1 cellular context compared by ENCODE assay signal in genomic region chr9:130693426-130694191, GRCh38.
A peak's percentile ranks its signal among the peaks of the same experiment; 100 is the strongest.
TF ChIP-seq lines count a peak whose summit lies in the region.

EXOSC2 (plus strand) TSS chr9:130693780; CDS start chr9:130693792, 12 bp downstream.

TF ChIP-seq in HepG2, 621 proteins besides CTCF, POLR2A, EP300 and RAD21 (continued from another document and continues in another):
- TF ChIP-seq, protein P1, sequence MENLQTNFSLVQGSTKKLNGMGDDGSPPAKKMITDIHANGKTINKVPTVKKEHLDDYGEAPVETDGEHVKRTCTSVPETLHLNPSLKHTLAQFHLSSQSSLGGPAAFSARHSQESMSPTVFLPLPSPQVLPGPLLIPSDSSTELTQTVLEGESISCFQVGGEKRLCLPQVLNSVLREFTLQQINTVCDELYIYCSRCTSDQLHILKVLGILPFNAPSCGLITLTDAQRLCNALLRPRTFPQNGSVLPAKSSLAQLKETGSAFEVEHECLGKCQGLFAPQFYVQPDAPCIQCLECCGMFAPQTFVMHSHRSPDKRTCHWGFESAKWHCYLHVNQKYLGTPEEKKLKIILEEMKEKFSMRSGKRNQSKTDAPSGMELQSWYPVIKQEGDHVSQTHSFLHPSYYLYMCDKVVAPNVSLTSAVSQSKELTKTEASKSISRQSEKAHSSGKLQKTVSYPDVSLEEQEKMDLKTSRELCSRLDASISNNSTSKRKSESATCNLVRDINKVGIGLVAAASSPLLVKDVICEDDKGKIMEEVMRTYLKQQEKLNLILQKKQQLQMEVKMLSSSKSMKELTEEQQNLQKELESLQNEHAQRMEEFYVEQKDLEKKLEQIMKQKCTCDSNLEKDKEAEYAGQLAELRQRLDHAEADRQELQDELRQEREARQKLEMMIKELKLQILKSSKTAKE (CRISPR knock-in tag; IDR thresholded peaks at IDR 0.05; ENCODE audit: borderline replicate concordance), result no peak
- peak; percentile 64 for TF ChIP-seq ERF (CRISPR knock-in tag; IDR thresholded peaks at IDR 0.05)
- TF ChIP-seq ZNF232 (CRISPR knock-in tag; IDR thresholded peaks at IDR 0.05; ENCODE audit: borderline replicate concordance), result peak; percentile 92; the same call in 1 of the 2 replicates
- TF ChIP-seq ZNF703 (CRISPR knock-in tag; IDR thresholded peaks at IDR 0.05; ENCODE audit: borderline replicate concordance), result no peak
- TF ChIP-seq MAFK (conservative IDR thresholded peaks at IDR 0.05 in 1 of 2, IDR thresholded peaks at IDR 0.05 in 1 of 2; ENCODE audit: low read length in 2 of 2), result no peak
- TF ChIP-seq, protein P2, sequence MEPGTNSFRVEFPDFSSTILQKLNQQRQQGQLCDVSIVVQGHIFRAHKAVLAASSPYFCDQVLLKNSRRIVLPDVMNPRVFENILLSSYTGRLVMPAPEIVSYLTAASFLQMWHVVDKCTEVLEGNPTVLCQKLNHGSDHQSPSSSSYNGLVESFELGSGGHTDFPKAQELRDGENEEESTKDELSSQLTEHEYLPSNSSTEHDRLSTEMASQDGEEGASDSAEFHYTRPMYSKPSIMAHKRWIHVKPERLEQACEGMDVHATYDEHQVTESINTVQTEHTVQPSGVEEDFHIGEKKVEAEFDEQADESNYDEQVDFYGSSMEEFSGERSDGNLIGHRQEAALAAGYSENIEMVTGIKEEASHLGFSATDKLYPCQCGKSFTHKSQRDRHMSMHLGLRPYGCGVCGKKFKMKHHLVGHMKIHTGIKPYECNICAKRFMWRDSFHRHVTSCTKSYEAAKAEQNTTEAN (CRISPR knock-in tag; conservative IDR thresholded peaks at IDR 0.05), result peak; percentile 57; the same call in 1 of the 2 replicates
- TF ChIP-seq, protein P3, sequence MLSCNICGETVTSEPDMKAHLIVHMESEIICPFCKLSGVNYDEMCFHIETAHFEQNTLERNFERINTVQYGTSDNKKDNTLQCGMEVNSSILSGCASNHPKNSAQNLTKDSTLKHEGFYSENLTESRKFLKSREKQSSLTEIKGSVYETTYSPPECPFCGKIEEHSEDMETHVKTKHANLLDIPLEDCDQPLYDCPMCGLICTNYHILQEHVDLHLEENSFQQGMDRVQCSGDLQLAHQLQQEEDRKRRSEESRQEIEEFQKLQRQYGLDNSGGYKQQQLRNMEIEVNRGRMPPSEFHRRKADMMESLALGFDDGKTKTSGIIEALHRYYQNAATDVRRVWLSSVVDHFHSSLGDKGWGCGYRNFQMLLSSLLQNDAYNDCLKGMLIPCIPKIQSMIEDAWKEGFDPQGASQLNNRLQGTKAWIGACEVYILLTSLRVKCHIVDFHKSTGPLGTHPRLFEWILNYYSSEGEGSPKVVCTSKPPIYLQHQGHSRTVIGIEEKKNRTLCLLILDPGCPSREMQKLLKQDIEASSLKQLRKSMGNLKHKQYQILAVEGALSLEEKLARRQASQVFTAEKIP (CRISPR knock-in tag; IDR thresholded peaks at IDR 0.05; ENCODE audit: borderline replicate concordance), result no peak
- TF ChIP-seq ZNF124 (CRISPR knock-in tag; IDR thresholded peaks at IDR 0.05), result no peak
- TF ChIP-seq HNF4G (IDR thresholded peaks at IDR 0.05; ENCODE audit: borderline replicate concordance, low read depth, low read length), result no peak
- TF ChIP-seq HNF4G (CRISPR knock-in tag; IDR thresholded peaks at IDR 0.05; ENCODE audit: borderline replicate concordance, low read depth), result peak; percentile 33; the same call in 1 of the 2 replicates
- TF ChIP-seq ZBTB8A (CRISPR knock-in tag; IDR thresholded peaks at IDR 0.05; ENCODE audit: borderline replicate concordance, low read depth), result no peak
- TF ChIP-seq MIXL1 (CRISPR knock-in tag; IDR thresholded peaks at IDR 0.05), result no peak
- peak; percentile 88; the same call in 1 of the 2 replicates for TF ChIP-seq ZFP37 (CRISPR knock-in tag; IDR thresholded peaks at IDR 0.05; ENCODE audit: borderline replicate concordance)
- TF ChIP-seq, protein P4, sequence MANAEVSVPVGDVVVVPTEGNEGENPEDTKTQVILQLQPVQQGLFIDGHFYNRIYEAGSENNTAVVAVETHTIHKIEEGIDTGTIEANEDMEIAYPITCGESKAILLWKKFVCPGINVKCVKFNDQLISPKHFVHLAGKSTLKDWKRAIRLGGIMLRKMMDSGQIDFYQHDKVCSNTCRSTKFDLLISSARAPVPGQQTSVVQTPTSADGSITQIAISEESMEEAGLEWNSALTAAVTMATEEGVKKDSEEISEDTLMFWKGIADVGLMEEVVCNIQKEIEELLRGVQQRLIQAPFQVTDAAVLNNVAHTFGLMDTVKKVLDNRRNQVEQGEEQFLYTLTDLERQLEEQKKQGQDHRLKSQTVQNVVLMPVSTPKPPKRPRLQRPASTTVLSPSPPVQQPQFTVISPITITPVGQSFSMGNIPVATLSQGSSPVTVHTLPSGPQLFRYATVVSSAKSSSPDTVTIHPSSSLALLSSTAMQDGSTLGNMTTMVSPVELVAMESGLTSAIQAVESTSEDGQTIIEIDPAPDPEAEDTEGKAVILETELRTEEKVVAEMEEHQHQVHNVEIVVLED (CRISPR knock-in tag; IDR thresholded peaks at IDR 0.05; ENCODE audit: borderline replicate concordance), result peak; percentile 67; the same call in 1 of the 2 replicates
- TF ChIP-seq HNF1A (IDR thresholded peaks at IDR 0.05; ENCODE audit: low read depth), result no peak
- TF ChIP-seq HNF1A (CRISPR knock-in tag; IDR thresholded peaks at IDR 0.05; ENCODE audit: borderline replicate concordance), result 0 out of 2 replicates have a peak, but pooled peaks have one; percentile 40
- TF ChIP-seq KAT2B (IDR thresholded peaks at IDR 0.05; ENCODE audit: borderline replicate concordance, low read depth, low read length), result no peak
- TF ChIP-seq KLF9 (CRISPR knock-in tag; IDR thresholded peaks at IDR 0.05; ENCODE audit: low read depth), result 0 out of 2 replicates have a peak, but pooled peaks have one; percentile 23
- TF ChIP-seq TOPORS (CRISPR knock-in tag; IDR thresholded peaks at IDR 0.05), result 0 out of 2 replicates have a peak, but pooled peaks have one; percentile 53
- TF ChIP-seq, protein P5, sequence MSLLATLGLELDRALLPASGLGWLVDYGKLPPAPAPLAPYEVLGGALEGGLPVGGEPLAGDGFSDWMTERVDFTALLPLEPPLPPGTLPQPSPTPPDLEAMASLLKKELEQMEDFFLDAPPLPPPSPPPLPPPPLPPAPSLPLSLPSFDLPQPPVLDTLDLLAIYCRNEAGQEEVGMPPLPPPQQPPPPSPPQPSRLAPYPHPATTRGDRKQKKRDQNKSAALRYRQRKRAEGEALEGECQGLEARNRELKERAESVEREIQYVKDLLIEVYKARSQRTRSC (CRISPR knock-in tag; IDR thresholded peaks at IDR 0.05; ENCODE audit: low read depth), result no peak
- TF ChIP-seq, protein P6, sequence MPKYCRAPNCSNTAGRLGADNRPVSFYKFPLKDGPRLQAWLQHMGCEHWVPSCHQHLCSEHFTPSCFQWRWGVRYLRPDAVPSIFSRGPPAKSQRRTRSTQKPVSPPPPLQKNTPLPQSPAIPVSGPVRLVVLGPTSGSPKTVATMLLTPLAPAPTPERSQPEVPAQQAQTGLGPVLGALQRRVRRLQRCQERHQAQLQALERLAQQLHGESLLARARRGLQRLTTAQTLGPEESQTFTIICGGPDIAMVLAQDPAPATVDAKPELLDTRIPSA (CRISPR knock-in tag; IDR thresholded peaks at IDR 0.05; ENCODE audit: borderline replicate concordance), result no peak
- TF ChIP-seq MLXIP (CRISPR knock-in tag; IDR thresholded peaks at IDR 0.05; ENCODE audit: borderline replicate concordance), result peak; percentile 63; the same call in 1 of the 2 replicates
- TF ChIP-seq, protein P7, sequence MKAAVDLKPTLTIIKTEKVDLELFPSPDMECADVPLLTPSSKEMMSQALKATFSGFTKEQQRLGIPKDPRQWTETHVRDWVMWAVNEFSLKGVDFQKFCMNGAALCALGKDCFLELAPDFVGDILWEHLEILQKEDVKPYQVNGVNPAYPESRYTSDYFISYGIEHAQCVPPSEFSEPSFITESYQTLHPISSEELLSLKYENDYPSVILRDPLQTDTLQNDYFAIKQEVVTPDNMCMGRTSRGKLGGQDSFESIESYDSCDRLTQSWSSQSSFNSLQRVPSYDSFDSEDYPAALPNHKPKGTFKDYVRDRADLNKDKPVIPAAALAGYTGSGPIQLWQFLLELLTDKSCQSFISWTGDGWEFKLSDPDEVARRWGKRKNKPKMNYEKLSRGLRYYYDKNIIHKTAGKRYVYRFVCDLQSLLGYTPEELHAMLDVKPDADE (CRISPR knock-in tag; IDR thresholded peaks at IDR 0.05), result no peak
- TF ChIP-seq, protein P8, sequence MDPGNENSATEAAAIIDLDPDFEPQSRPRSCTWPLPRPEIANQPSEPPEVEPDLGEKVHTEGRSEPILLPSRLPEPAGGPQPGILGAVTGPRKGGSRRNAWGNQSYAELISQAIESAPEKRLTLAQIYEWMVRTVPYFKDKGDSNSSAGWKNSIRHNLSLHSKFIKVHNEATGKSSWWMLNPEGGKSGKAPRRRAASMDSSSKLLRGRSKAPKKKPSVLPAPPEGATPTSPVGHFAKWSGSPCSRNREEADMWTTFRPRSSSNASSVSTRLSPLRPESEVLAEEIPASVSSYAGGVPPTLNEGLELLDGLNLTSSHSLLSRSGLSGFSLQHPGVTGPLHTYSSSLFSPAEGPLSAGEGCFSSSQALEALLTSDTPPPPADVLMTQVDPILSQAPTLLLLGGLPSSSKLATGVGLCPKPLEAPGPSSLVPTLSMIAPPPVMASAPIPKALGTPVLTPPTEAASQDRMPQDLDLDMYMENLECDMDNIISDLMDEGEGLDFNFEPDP (CRISPR knock-in tag; conservative IDR thresholded peaks at IDR 0.05), result no peak
- TF ChIP-seq, protein P9, sequence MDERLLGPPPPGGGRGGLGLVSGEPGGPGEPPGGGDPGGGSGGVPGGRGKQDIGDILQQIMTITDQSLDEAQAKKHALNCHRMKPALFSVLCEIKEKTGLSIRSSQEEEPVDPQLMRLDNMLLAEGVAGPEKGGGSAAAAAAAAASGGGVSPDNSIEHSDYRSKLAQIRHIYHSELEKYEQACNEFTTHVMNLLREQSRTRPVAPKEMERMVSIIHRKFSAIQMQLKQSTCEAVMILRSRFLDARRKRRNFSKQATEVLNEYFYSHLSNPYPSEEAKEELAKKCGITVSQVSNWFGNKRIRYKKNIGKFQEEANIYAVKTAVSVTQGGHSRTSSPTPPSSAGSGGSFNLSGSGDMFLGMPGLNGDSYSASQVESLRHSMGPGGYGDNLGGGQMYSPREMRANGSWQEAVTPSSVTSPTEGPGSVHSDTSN (CRISPR knock-in tag; IDR thresholded peaks at IDR 0.05), result peak; percentile 33; the same call in 1 of the 2 replicates
- TF ChIP-seq, protein P10, sequence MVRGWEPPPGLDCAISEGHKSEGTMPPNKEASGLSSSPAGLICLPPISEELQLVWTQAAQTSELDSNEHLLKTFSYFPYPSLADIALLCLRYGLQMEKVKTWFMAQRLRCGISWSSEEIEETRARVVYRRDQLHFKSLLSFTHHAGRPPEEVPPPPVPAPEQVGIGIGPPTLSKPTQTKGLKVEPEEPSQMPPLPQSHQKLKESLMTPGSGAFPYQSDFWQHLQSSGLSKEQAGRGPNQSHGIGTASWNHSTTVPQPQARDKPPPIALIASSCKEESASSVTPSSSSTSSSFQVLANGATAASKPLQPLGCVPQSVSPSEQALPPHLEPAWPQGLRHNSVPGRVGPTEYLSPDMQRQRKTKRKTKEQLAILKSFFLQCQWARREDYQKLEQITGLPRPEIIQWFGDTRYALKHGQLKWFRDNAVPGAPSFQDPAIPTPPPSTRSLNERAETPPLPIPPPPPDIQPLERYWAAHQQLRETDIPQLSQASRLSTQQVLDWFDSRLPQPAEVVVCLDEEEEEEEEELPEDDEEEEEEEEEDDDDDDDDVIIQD (CRISPR knock-in tag; IDR thresholded peaks at IDR 0.05; ENCODE audit: low read depth), result peak; percentile 52; the same call in 1 of the 2 replicates
